1 cellular context compared by ENCODE assay signal in genomic region chr16:50534958-50535357, GRCh38.
TF ChIP-seq lines count a peak whose summit lies in the region.

No MANE protein-coding gene starts in this region.

TF ChIP-seq in HepG2, 621 proteins besides CTCF, POLR2A, EP300 and RAD21 (continued from another document):
- no peak for TF ChIP-seq KIAA2018 (CRISPR knock-in tag; IDR thresholded peaks at IDR 0.05; ENCODE audit: borderline replicate concordance)
- TF ChIP-seq ZBTB46 (CRISPR knock-in tag; IDR thresholded peaks at IDR 0.05; ENCODE audit: borderline replicate concordance), result no peak
- peak; percentile 60 for TF ChIP-seq NFYB (CRISPR knock-in tag; IDR thresholded peaks at IDR 0.05)
- TF ChIP-seq ZNF788 (CRISPR knock-in tag; IDR thresholded peaks at IDR 0.05; ENCODE audit: borderline replicate concordance), result no peak
- TF ChIP-seq LBX2 (CRISPR knock-in tag; IDR thresholded peaks at IDR 0.05; ENCODE audit: borderline replicate concordance), result no peak
